ENCODE assay signal across 8 cellular contexts in the genomic region with DNA sequence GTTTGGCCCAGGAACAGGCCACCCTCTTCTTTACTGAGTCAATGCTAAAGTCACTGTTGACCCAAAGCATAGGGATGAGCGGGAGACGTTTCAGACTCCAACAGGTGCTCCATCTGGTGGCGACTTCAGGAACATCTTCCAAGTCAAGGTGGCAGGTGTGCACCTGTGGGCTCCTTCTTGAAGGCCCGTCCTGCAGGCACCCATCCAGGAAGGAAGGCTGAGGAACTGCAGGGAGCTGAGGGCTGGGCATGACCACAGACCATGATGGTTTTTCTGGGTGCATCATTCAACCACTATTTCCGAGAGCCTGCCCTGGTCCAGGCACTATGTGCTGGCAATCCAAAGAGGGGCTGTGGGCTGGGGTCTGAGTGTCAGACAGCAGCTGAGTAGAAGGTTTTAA.
DNase-seq lines count a peak whose midpoint lies in the region; ATAC-seq and TF ChIP-seq lines count a peak whose summit lies in the region.

No MANE protein-coding gene starts in this region.

- no peak overlapping the region for H3K9ac ChIP-seq in KMS-11

- no peak overlapping the region for H3K27ac ChIP-seq in KMS-11

- no peaks in the 10 kb centered on the region for H3K36me3 ChIP-seq in KMS-11 (ENCODE audit: insufficient read depth)

- no peaks in the 10 kb centered on the region for H4K20me1 ChIP-seq in KMS-11 (ENCODE audit: insufficient read depth)

- H3K4me3 ChIP-seq in KMS-11 (IDR thresholded peaks at IDR 0.05; ENCODE audit: insufficient read depth, low read depth, low read length) (no peak overlapping the region), choroid plexus epithelial cell (ENCODE audit: low read depth, low read length) (no peak overlapping the region)

- no peak overlapping the region for H3K4me2 ChIP-seq in KMS-11

- H3K4me1 ChIP-seq in KMS-11 (ENCODE audit: low read depth, poor library complexity, severe bottlenecking): no peaks in the 10 kb centered on the region

- no peak overlapping the region for H2AFZ ChIP-seq in KMS-11 (ENCODE audit: low read depth)

- TF ChIP-seq CTCF in KMS-11 (conservative IDR thresholded peaks at IDR 0.05; ENCODE audit: low read depth, low read length) (peak; percentile 56), choroid plexus epithelial cell (conservative IDR thresholded peaks at IDR 0.05; ENCODE audit: low read depth, low read length) (peak; percentile 64)

- no peaks in the 10 kb centered on the region for H3K79me2 ChIP-seq in KMS-11 (ENCODE audit: insufficient read depth, low read depth)

- DNase-seq in COLO668 (lab: John Stamatoyannopoulos, UW; ENCODE audit: unreplicated experiment) (peak; percentile 55), choroid plexus epithelial cell (ENCODE audit: low read depth) (peak; percentile 53), lung microvascular endothelial cell (ENCODE audit: low read depth in 2 of 2) (peak; percentile 32 to 84), cerebellar nuclear complex (lab: John Stamatoyannopoulos, UW) (no peak)
- peak; percentile 38 to 40 for DNase-seq in activated CD4-positive, alpha-beta T cell treated with anti-CD3 and anti-CD28 coated beads for 24 hours (ENCODE audit: low read depth in 2 of 2)
- peak; percentile 15 to 43 for DNase-seq in stimulated activated CD8-positive, alpha-beta memory T cell treated with anti-CD3 and anti-CD28 coated beads, Interleukin-7, amount 100 ng/mL, for 1 hour (ENCODE audit: low read depth in 2 of 2)

- H3K27me3 ChIP-seq in KMS-11 (ENCODE audit: insufficient read depth, low read depth): no peaks in the 10 kb centered on the region

- ATAC-seq in HG03095 (IDR thresholded peaks at IDR 0.05; ENCODE audit: unreplicated experiment): no peak

Comparison
In these comparisons a context has a peak if more than half of its experiments do, and no peak if none do; other contexts are left out.
1. DNase-seq: peak in COLO668 (single experiment), activated CD4-positive, alpha-beta T cell treated with anti-CD3 and anti-CD28 coated beads for 24 hours (2 of 2), choroid plexus epithelial cell (single experiment), lung microvascular endothelial cell (2 of 2) and stimulated activated CD8-positive, alpha-beta memory T cell treated with anti-CD3 and anti-CD28 coated beads, Interleukin-7, amount 100 ng/mL, for 1 hour (2 of 2); none in cerebellar nuclear complex (0 of 2).